In genomic region chr4:47217884-47218283, GRCh38 we compare ENCODE assay signal across 2 cellular contexts.
TF ChIP-seq lines count a peak whose summit lies in the region.

No MANE protein-coding gene starts in this region.

TF ChIP-seq in IMR-90, 13 proteins besides CTCF, POLR2A, EP300 and RAD21:
- no peak for TF ChIP-seq MXI1 (IDR thresholded peaks at IDR 0.05; ENCODE audit: borderline replicate concordance, low read depth, low read length)
- no peak for TF ChIP-seq ELK1 (IDR thresholded peaks at IDR 0.05; ENCODE audit: borderline replicate concordance, low read depth, low read length)
- no peak for TF ChIP-seq CEBPB (IDR thresholded peaks at IDR 0.05; ENCODE audit: low read depth, low read length)
- TF ChIP-seq NFE2L2 (IDR thresholded peaks at IDR 0.05; ENCODE audit: low read depth, low read length) = no peak
- no peak for TF ChIP-seq MAFK (IDR thresholded peaks at IDR 0.05; ENCODE audit: low read depth, low read length)
- TF ChIP-seq USF2 (IDR thresholded peaks at IDR 0.05; ENCODE audit: low read depth, low read length) = no peak
- TF ChIP-seq CHD1 (IDR thresholded peaks at IDR 0.05; ENCODE audit: low read depth, low read length) = no peak
- TF ChIP-seq MAZ (IDR thresholded peaks at IDR 0.05; ENCODE audit: borderline replicate concordance, low read depth, low read length) = no peak
- no peak for TF ChIP-seq RCOR1 (IDR thresholded peaks at IDR 0.05; ENCODE audit: insufficient replicate concordance, low read length)
- no peak for TF ChIP-seq RFX5 (IDR thresholded peaks at IDR 0.05; ENCODE audit: low read depth, low read length)
- no peak for TF ChIP-seq BHLHE40 (IDR thresholded peaks at IDR 0.05; ENCODE audit: low read depth, low read length)
- no peak for TF ChIP-seq FOS (IDR thresholded peaks at IDR 0.05; ENCODE audit: low read depth, low read length)

TF ChIP-seq in SK-N-SH, 30 proteins besides CTCF, POLR2A, EP300 and RAD21:
- no peak for TF ChIP-seq USF1 (IDR thresholded peaks at IDR 0.05; ENCODE audit: borderline replicate concordance, low read depth)
- TF ChIP-seq IRF3 (IDR thresholded peaks at IDR 0.05; ENCODE audit: low read depth, low read length) = no peak
- no peak for TF ChIP-seq RFX5 (IDR thresholded peaks at IDR 0.05; ENCODE audit: low read length)
- TF ChIP-seq POLR2AphosphoS5 (IDR thresholded peaks at IDR 0.05; ENCODE audit: low read depth, low read length) = 0 out of 2 replicates have a peak, but pooled peaks have one; percentile 32
- no peak for TF ChIP-seq NRF1 (IDR thresholded peaks at IDR 0.05; ENCODE audit: low read depth, low read length)
- TF ChIP-seq MAX (IDR thresholded peaks at IDR 0.05; ENCODE audit: low read depth) = no peak
- peak; percentile 69 for TF ChIP-seq PBX3 (IDR thresholded peaks at IDR 0.05)
- no peak for TF ChIP-seq SIN3A (IDR thresholded peaks at IDR 0.05; ENCODE audit: borderline replicate concordance, low read depth, low read length)
- no peak for TF ChIP-seq RXRA (IDR thresholded peaks at IDR 0.05; ENCODE audit: borderline replicate concordance, low read depth)
- no peak for TF ChIP-seq CHD2 (IDR thresholded peaks at IDR 0.05; ENCODE audit: low read length, partially characterized antibody)
- peak; percentile 90 for TF ChIP-seq TCF12 (IDR thresholded peaks at IDR 0.05)
- TF ChIP-seq MEF2A (IDR thresholded peaks at IDR 0.05; ENCODE audit: borderline replicate concordance, low read depth) = no peak
- no peak for TF ChIP-seq EZH2phosphoT487 (IDR thresholded peaks at IDR 0.05; ENCODE audit: borderline replicate concordance, low read depth)
- TF ChIP-seq JUND (IDR thresholded peaks at IDR 0.05) = no peak
- no peak for TF ChIP-seq ZBTB33 (IDR thresholded peaks at IDR 0.05; ENCODE audit: borderline replicate concordance, low read depth)
- no peak for TF ChIP-seq REST (IDR thresholded peaks at IDR 0.05; ENCODE audit: low read depth, low read length)
- TF ChIP-seq USF2 (IDR thresholded peaks at IDR 0.05; ENCODE audit: borderline replicate concordance, low read depth, low read length) = no peak
- TF ChIP-seq ELF1 (IDR thresholded peaks at IDR 0.05) = no peak
- no peak for TF ChIP-seq GATA2 (CRISPR knock-in tag; IDR thresholded peaks at IDR 0.05)
